25 cellular contexts compared by ENCODE assay signal in genomic region chr10:58830748-58831147, GRCh38.
"Had no signal": no experiment of that assay in that cellular context is flagged by ENCODE, and none has a peak within 500 bp of the region (broad histone marks: within the 10 kb centered on the region; RNA-seq: fewer than 3 reads in every experiment).

No MANE protein-coding gene starts in this region.

- H3K27me3 Mint-ChIP-seq: activated B cell treated with CpG ODN at 0.5 μM for 24 hours; activated naive CD4-positive, alpha-beta T cell treated with anti-CD3 and anti-CD28 coated beads, Interleukin-2, amount 50 U/mL, for 24 hours; activated naive CD8-positive, alpha-beta T cell treated with anti-CD3 and anti-CD28 coated beads, Interleukin-2, amount 50 U/mL, for 24 hours had no signal

- H3K4me1 Mint-ChIP-seq: activated B cell treated with CpG ODN at 0.5 μM for 24 hours; activated CD8-positive, alpha-beta memory T cell treated with anti-CD3 and anti-CD28 coated beads, Interleukin-2, amount 10 ng/mL, durations not matched to agents 7 days and 5 days; activated naive CD4-positive, alpha-beta T cell treated with anti-CD3 and anti-CD28 coated beads, Interleukin-2, amount 50 U/mL, for 24 hours; activated naive CD8-positive, alpha-beta T cell treated with anti-CD3 and anti-CD28 coated beads, Interleukin-2, amount 50 U/mL, for 24 hours; natural killer cell had no signal

- H3K36me3 Mint-ChIP-seq: activated CD8-positive, alpha-beta memory T cell treated with anti-CD3 and anti-CD28 coated beads, Interleukin-2, amount 10 ng/mL, durations not matched to agents 7 days and 5 days; activated naive CD4-positive, alpha-beta T cell treated with anti-CD3 and anti-CD28 coated beads, Interleukin-2, amount 50 U/mL, for 24 hours; natural killer cell had no signal

- H3K4me3 ChIP-seq: breast epithelium, heart right ventricle, left lung, lower lobe of right lung, right atrium auricular region, transverse colon, uterus had no signal

- H3K4me1 ChIP-seq: breast epithelium, lower lobe of right lung, transverse colon, uterus had no signal

- H3K27ac Mint-ChIP-seq: activated B cell treated with CpG ODN at 0.5 μM for 24 hours; activated CD8-positive, alpha-beta memory T cell treated with anti-CD3 and anti-CD28 coated beads, Interleukin-2, amount 10 ng/mL, durations not matched to agents 7 days and 5 days; activated CD8-positive, alpha-beta T cell treated with anti-CD3 and anti-CD28 coated beads, Interleukin-2, amount 10 ng/mL, durations not matched to agents 7 days and 5 days; activated naive CD4-positive, alpha-beta T cell treated with anti-CD3 and anti-CD28 coated beads, Interleukin-2, amount 50 U/mL, for 24 hours; activated naive CD8-positive, alpha-beta T cell treated with anti-CD3 and anti-CD28 coated beads, Interleukin-2, amount 50 U/mL, for 24 hours; activated T-helper 2 cell treated with anti-CD3 and anti-CD28 coated beads, Interferon-gamma antibody, Interleukin-2, Interleukin-4, amounts not matched to agents 10 μg/mL and 5 μg/mL and 100 μg/mL, durations not matched to agents 14 hours and 24 hours and 36 hours; natural killer cell; T-helper 2 cell treated with Interferon-gamma antibody and Interleukin-4, amounts not matched to agents 5 μg/mL and 100 μg/mL, for 36 hours had no signal

- DNase-seq: activated B cell treated with CpG ODN at 0.5 μM for 24 hours; activated CD8-positive, alpha-beta memory T cell treated with anti-CD3 and anti-CD28 coated beads, Interleukin-2, amount 10 ng/mL, durations not matched to agents 7 days and 5 days; activated CD8-positive, alpha-beta T cell treated with anti-CD3 and anti-CD28 coated beads, Interleukin-2, amount 10 ng/mL, durations not matched to agents 7 days and 5 days; activated naive CD8-positive, alpha-beta T cell treated with anti-CD3 and anti-CD28 coated beads, Interleukin-2, amount 50 U/mL, for 24 hours; activated T-cell treated with anti-CD3 and anti-CD28 coated beads, Interleukin-2, amount 50 U/mL, for 48 hours; amygdala; central memory CD4-positive, alpha-beta T cell; foreskin fibroblast; heart right ventricle; kidney glomerular epithelial cell; left lung; lower lobe of right lung; mesendoderm; natural killer cell; stimulated activated CD4-positive, alpha-beta T cell treated with anti-CD3 and anti-CD28 coated beads, Interleukin-15, amount 100 ng/mL, for 24 hours; stimulated activated CD4-positive, alpha-beta T cell treated with anti-CD3 and anti-CD28 coated beads, Interleukin-2, amount 100 ng/mL, for 24 hours; stimulated activated naive CD4-positive, alpha-beta T cell; transverse colon; uterus had no signal

- ATAC-seq: activated CD8-positive, alpha-beta memory T cell treated with anti-CD3 and anti-CD28 coated beads, Interleukin-2, amount 10 ng/mL, durations not matched to agents 7 days and 5 days; activated CD8-positive, alpha-beta T cell treated with anti-CD3 and anti-CD28 coated beads, Interleukin-2, amount 10 ng/mL, durations not matched to agents 7 days and 5 days; activated naive CD8-positive, alpha-beta T cell treated with anti-CD3 and anti-CD28 coated beads, Interleukin-2, amount 50 U/mL, for 24 hours; esophagus mucosa; heart right ventricle; left lung; lower lobe of right lung; natural killer cell had no signal

- H3K9me3 ChIP-seq: breast epithelium, heart right ventricle, left lung, lower lobe of right lung, right atrium auricular region, transverse colon, uterus had no signal

- H3K4me3 Mint-ChIP-seq: activated B cell treated with CpG ODN at 0.5 μM for 24 hours; activated CD8-positive, alpha-beta memory T cell treated with anti-CD3 and anti-CD28 coated beads, Interleukin-2, amount 10 ng/mL, durations not matched to agents 7 days and 5 days; activated CD8-positive, alpha-beta T cell treated with anti-CD3 and anti-CD28 coated beads, Interleukin-2, amount 10 ng/mL, durations not matched to agents 7 days and 5 days; activated naive CD4-positive, alpha-beta T cell treated with anti-CD3 and anti-CD28 coated beads, Interleukin-2, amount 50 U/mL, for 24 hours; activated naive CD8-positive, alpha-beta T cell treated with anti-CD3 and anti-CD28 coated beads, Interleukin-2, amount 50 U/mL, for 24 hours; natural killer cell; T-helper 2 cell treated with Interferon-gamma antibody and Interleukin-4, amounts not matched to agents 5 μg/mL and 100 μg/mL, for 36 hours had no signal

- H3K9me3 Mint-ChIP-seq: activated B cell treated with CpG ODN at 0.5 μM for 24 hours; activated naive CD8-positive, alpha-beta T cell treated with anti-CD3 and anti-CD28 coated beads, Interleukin-2, amount 50 U/mL, for 24 hours; activated T-helper 2 cell treated with anti-CD3 and anti-CD28 coated beads, Interferon-gamma antibody, Interleukin-2, Interleukin-4, amounts not matched to agents 10 μg/mL and 5 μg/mL and 100 μg/mL, durations not matched to agents 14 hours and 24 hours and 36 hours; T-helper 2 cell treated with Interferon-gamma antibody and Interleukin-4, amounts not matched to agents 5 μg/mL and 100 μg/mL, for 36 hours had no signal

- H3K27me3 ChIP-seq: breast epithelium, heart right ventricle, left lung, right atrium auricular region, transverse colon, uterus had no signal

- H3K27ac ChIP-seq: breast epithelium, heart right ventricle, left lung, lower lobe of right lung, right atrium auricular region, transverse colon, uterus had no signal

- H3K36me3 ChIP-seq: breast epithelium, left lung, lower lobe of right lung, right atrium auricular region, transverse colon, uterus had no signal
